In the genomic region with DNA sequence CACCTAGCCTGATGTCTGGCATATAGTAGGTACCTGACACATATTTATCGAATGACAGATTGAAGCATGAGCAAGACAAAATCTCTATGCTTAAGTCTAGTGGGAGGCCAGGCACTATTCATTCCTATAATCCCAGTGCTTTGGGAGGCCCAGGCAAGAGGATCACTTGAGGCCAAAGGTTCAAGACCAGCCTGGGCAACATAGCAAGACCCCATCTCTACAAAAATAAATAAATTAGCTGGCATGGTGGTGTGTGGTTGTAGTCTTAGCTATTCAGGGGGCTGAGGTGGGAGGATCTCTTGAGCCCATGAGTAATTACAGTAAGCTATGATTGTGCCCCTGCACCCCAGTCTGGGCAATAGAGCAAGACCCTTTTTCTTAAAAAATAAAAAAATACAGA, we compare ENCODE assay signal across 23 cellular contexts. TPM values are rescaled to one million over a fixed set of nuclear protein-coding genes. Genes with fewer than 3 reads are reported as not detected.
"Had no signal": no experiment of that assay in that cellular context is flagged by ENCODE, and none has a peak within 500 bp of the region (broad histone marks: within the 10 kb centered on the region; RNA-seq: fewer than 3 reads in every experiment).

No MANE protein-coding gene starts in this region.

- H3K9me3 ChIP-seq: SJSA1 had no signal

- H3K9ac ChIP-seq: KMS-11 had no signal

- H3K27ac ChIP-seq: KMS-11, SJSA1, SK-N-MC had no signal

- DNase-seq: IMR-90, MM.1S, NCI-H1092 treated with DMSO at 0.1 percent for 48 hours, NCI-H1436, NCI-H187, NCI-H2029, NCI-H2081 treated with DMSO at 0.1 percent for 48 hours, NCI-H2171, NCI-H226, NCI-H446, NCI-H510A, NCI-H524 treated with DMSO at 0.1 percent for 48 hours, NCI-H69, NCI-H774, Right ventricle myocardium superior, RPMI8226, SIG-M5 had no signal

- H3K4me2 ChIP-seq: KMS-11 had no signal

- H3K36me3 ChIP-seq: SJSA1 had no signal

- H3K27me3 ChIP-seq: SJSA1 had no signal

- H3K4me3 ChIP-seq: SJSA1, SK-N-MC had no signal

- FAIRE-seq: RCC 7860 had no signal

RNA-seq across cellular contexts. Expression of a gene that starts 26.1 kb away (rescaled TPM):
- total RNA-seq: HT-29 had no signal

RNA-seq across cellular contexts. Expression of a gene that starts 56.9 kb away (rescaled TPM):
- total RNA-seq: HT-29, IMR-90, LHCN-M2, Right ventricle myocardium superior, SJSA1 had no signal
- polyA plus RNA-seq: IMR-90 had no signal
